In the genomic region with DNA sequence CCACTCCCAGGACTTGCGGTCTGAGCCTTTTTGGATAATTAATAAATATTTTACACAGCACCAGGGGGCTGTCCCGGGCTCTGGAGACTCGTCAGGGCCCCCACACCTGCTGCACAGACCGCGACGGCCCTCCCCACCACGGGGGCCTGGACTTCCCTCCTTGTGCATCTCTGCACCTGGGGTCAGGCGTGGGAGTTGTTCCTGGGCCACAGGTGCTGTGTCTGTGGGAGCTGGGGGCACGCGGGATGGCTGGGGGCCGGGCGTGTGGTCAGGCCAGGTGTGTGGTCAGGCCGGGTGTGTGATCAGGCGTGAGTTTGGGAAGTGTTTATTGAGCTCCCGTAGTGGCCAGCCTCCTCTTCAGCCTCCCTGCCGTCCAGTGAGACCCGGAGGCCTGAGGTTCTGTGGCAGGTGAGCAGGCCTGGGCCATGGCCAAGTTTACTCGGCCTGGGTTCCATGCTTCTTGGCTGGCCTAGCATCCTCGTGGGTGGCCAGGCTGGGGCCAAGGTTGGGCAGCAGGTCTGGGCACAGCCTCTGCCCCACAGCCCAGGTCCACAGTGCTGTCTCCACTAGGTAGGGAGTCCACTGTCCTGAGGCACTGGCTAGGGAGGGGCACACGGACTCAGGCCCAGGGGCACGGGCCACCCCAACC, we compare ENCODE assay signal across 1 cellular context.
TF ChIP-seq lines count a peak whose summit lies in the region.

No MANE protein-coding gene starts in this region.

TF ChIP-seq in HCT116, 20 proteins besides CTCF, POLR2A, EP300 and RAD21:
- TF ChIP-seq SRF (IDR thresholded peaks at IDR 0.05; ENCODE audit: low read depth) (no peak), SP1 (IDR thresholded peaks at IDR 0.05; ENCODE audit: low read depth) (no peak), CEBPB (IDR thresholded peaks at IDR 0.05; ENCODE audit: low read depth) (no peak), JUND (IDR thresholded peaks at IDR 0.05) (no peak), ELF1 (IDR thresholded peaks at IDR 0.05; ENCODE audit: borderline replicate concordance, low read depth) (no peak), EZH2 (IDR thresholded peaks at IDR 0.05) (no peak), ZFX (IDR thresholded peaks at IDR 0.05) (no peak), TCF7L2 (IDR thresholded peaks at IDR 0.05; ENCODE audit: borderline replicate concordance, extremely low read depth, insufficient read depth, insufficient read length) (no peak), EZH2phosphoT487 (IDR thresholded peaks at IDR 0.05; ENCODE audit: borderline replicate concordance) (no peak), EGR1 (IDR thresholded peaks at IDR 0.05; ENCODE audit: low read depth) (no peak), POLR2AphosphoS5 (IDR thresholded peaks at IDR 0.05; ENCODE audit: low read depth, low read length) (no peak), REST (IDR thresholded peaks at IDR 0.05; ENCODE audit: low read depth) (no peak)
TF ChIP-seq in HCT116: peak in this region for 0.
